In the genomic region with DNA sequence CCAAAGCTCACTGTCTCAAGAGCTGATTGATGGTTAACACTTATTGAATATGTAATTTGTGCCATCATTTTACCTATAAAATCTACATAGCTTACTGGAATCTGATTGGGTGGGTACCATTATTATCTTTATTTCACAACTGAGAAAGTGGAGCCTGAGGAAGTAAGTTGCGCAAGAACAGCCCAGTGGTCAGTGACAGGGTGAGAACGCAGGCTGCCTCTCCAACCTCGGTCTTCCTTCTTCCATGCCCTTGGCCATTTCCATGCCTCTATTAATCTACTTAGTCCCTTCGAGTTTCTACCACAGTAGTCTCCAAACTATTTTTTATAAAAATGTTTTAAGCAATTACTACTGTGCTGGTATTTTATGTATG, we compare ENCODE assay signal across 1 cellular context.
TF ChIP-seq lines count a peak whose summit lies in the region.

No MANE protein-coding gene starts in this region.

TF ChIP-seq in Ishikawa, 13 proteins besides CTCF, POLR2A, EP300 and RAD21:
- TF ChIP-seq, protein P1, sequence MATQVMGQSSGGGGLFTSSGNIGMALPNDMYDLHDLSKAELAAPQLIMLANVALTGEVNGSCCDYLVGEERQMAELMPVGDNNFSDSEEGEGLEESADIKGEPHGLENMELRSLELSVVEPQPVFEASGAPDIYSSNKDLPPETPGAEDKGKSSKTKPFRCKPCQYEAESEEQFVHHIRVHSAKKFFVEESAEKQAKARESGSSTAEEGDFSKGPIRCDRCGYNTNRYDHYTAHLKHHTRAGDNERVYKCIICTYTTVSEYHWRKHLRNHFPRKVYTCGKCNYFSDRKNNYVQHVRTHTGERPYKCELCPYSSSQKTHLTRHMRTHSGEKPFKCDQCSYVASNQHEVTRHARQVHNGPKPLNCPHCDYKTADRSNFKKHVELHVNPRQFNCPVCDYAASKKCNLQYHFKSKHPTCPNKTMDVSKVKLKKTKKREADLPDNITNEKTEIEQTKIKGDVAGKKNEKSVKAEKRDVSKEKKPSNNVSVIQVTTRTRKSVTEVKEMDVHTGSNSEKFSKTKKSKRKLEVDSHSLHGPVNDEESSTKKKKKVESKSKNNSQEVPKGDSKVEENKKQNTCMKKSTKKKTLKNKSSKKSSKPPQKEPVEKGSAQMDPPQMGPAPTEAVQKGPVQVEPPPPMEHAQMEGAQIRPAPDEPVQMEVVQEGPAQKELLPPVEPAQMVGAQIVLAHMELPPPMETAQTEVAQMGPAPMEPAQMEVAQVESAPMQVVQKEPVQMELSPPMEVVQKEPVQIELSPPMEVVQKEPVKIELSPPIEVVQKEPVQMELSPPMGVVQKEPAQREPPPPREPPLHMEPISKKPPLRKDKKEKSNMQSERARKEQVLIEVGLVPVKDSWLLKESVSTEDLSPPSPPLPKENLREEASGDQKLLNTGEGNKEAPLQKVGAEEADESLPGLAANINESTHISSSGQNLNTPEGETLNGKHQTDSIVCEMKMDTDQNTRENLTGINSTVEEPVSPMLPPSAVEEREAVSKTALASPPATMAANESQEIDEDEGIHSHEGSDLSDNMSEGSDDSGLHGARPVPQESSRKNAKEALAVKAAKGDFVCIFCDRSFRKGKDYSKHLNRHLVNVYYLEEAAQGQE (IDR thresholded peaks at IDR 0.05; ENCODE audit: low read depth), result no peak
- peak; percentile 77 for TF ChIP-seq CEBPB (IDR thresholded peaks at IDR 0.05)
